Comparison of ENCODE assay signal across 16 cellular contexts in the genomic region with DNA sequence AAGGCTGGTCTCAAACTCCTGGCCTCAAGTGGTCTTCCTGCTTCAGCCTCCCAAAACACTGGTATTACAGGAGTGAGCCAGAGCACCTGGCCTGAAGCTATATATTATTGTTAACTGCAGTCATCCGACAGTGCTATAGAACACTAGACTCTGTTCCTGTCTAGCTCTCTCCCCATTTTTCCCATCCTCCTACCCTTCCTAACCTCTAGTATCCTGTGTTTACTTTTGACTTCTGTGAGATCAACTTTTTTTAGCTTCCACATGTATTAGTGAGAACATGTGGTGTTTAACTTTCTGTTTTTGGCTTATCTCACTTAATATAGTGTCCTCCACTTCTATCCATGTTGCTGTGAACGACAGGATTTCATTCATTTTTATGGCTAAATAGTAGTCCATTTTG. TPM values are rescaled to one million over a fixed set of nuclear protein-coding genes. Genes with fewer than 3 reads are reported as not detected.
DNase-seq lines count a peak whose midpoint lies in the region; ATAC-seq, FAIRE-seq and TF ChIP-seq lines count a peak whose summit lies in the region.
"Had no signal": no experiment of that assay in that cellular context is flagged by ENCODE, and none has a peak within 500 bp of the region (broad histone marks: within the 10 kb centered on the region; RNA-seq: fewer than 3 reads in every experiment).

No MANE protein-coding gene starts in this region.

- H3K4me3 ChIP-seq in GM12878 (0 out of 2 replicates have a peak overlapping the region, but pooled peaks have one; percentile 12), aorta (ENCODE audit: low read length in 2 of 2) (no peak overlapping the region)

- in situ Hi-C loops in GM12878 (cut with MboI), result no loop called here

- intact Hi-C loops in GM12878 (cut with micrococcal nuclease; ENCODE audit: unreplicated experiment), result no loop called here
- intact Hi-C loops in aorta (cut with DNase I), result no loop called here

- no peak overlapping the region for H3K4me3 Mint-ChIP-seq in T-helper 2 cell treated with Interferon-gamma antibody and Interleukin-4, amounts not matched to agents 5 μg/mL and 100 μg/mL, for 36 hours
- H3K4me3 Mint-ChIP-seq in activated naive CD4-positive, alpha-beta T cell treated with anti-CD3 and anti-CD28 coated beads, Interleukin-2, amount 10 ng/mL, durations not matched to agents 7 days and 5 days, result no peak overlapping the region
- H3K4me3 Mint-ChIP-seq: H9 had no signal

- no peak overlapping the region for H2AFZ ChIP-seq in GM12878 (ENCODE audit: control insufficient read depth, low read depth, low read length)

- H3K9me3 Mint-ChIP-seq in T-helper 2 cell treated with Interferon-gamma antibody and Interleukin-4, amounts not matched to agents 5 μg/mL and 100 μg/mL, for 36 hours, result no peaks in the 10 kb centered on the region
- peaks cover 0 to 4% of the 10 kb centered on the region in 2 donors for H3K9me3 Mint-ChIP-seq in activated naive CD4-positive, alpha-beta T cell treated with anti-CD3 and anti-CD28 coated beads, Interleukin-2, amount 50 U/mL, for 72 hours
- no peaks in the 10 kb centered on the region for H3K9me3 Mint-ChIP-seq in activated naive CD4-positive, alpha-beta T cell treated with anti-CD3 and anti-CD28 coated beads, Interleukin-2, amount 10 ng/mL, durations not matched to agents 7 days and 5 days
- H3K9me3 Mint-ChIP-seq: H9 had no signal

- CTCF ChIA-PET in activated naive CD4-positive, alpha-beta T cell treated with anti-CD3 and anti-CD28 coated beads, Interleukin-2, amount 10 ng/mL, durations not matched to agents 7 days and 5 days (lab: Charles Lee), result no interaction called here
- CTCF ChIA-PET in GM12878 (lab: Yijun Ruan, JAX), result interaction anchor here (0.8 to 1.3 kb wide), 6 partner anchors 8 to 117 kb away, joined by 3 to 4 read pairs (median 3); no protein-coding TSS in a partner anchor

- H3K36me3 ChIP-seq in GM12878 (ENCODE audit: control insufficient read depth in 2 of 2, insufficient read depth in 2 of 2, low read length in 1 of 2) (peaks cover 10 to 13% of the 10 kb centered on the region in 2 experiments), aorta (ENCODE audit: control insufficient read depth in 1 of 2, insufficient read depth in 2 of 2, low read length in 1 of 2) (no peaks in the 10 kb centered on the region)

- no peak for DNase-seq in T-helper 2 cell treated with Interferon-gamma antibody and Interleukin-4, amounts not matched to agents 5 μg/mL and 100 μg/mL, for 36 hours (ENCODE audit: low spot score)
- no peak for DNase-seq in T-helper 2 cell
- DNase-seq in activated naive CD4-positive, alpha-beta T cell treated with anti-CD3 and anti-CD28 coated beads, Interleukin-2, amount 50 U/mL, for 72 hours (ENCODE audit: low spot score in 2 of 2), result no peak
- DNase-seq in activated naive CD4-positive, alpha-beta T cell treated with anti-CD3 and anti-CD28 coated beads, Interleukin-2, amount 10 ng/mL, durations not matched to agents 7 days and 5 days, result no peak
- no peak for DNase-seq in GM12878 (ENCODE audit: low read depth, low spot score)
- no peak for DNase-seq in NOMO-1 treated with DMSO at 0.1 percent for 48 hours (lab: John Stamatoyannopoulos, UW; ENCODE audit: unreplicated experiment)
- DNase-seq in GM12892 (ENCODE audit: insufficient read length), result no peak
- no peak for DNase-seq in aorta
- DNase-seq: C1 segment of cervical spinal cord, H9, Karpas-422, NCI-H1105 treated with DMSO at 0.1 percent for 48 hours, NCI-H187, NCI-H446 treated with DMSO at 0.1 percent for 48 hours, NCI-H774 had no signal

- no peak for TF ChIP-seq EP300 in GM12878 (IDR thresholded peaks at IDR 0.05; ENCODE audit: borderline replicate concordance in 1 of 2, control insufficient read depth in 1 of 2, low read depth in 2 of 2, low read length in 2 of 2)

- TF ChIP-seq RAD21 in GM12878 (IDR thresholded peaks at IDR 0.05; ENCODE audit: insufficient read depth, low read depth, low read length), result no peak

- H3K9ac ChIP-seq in GM12878 (ENCODE audit: control insufficient read depth, insufficient read depth, low read length), result no peak overlapping the region

- TF ChIP-seq POLR2A in GM12878 (IDR thresholded peaks at IDR 0.05; ENCODE audit: low read depth, low read length), result no peak
- no peak for TF ChIP-seq POLR2A in GM12892 (IDR thresholded peaks at IDR 0.05; ENCODE audit: low read depth, low read length)

- peak overlapping the region; percentile 71 for H3K27ac Mint-ChIP-seq in T-helper 2 cell treated with Interferon-gamma antibody and Interleukin-4, amounts not matched to agents 5 μg/mL and 100 μg/mL, for 36 hours
- peak overlapping the region; percentile 1 to 75 for H3K27ac Mint-ChIP-seq in activated naive CD4-positive, alpha-beta T cell treated with anti-CD3 and anti-CD28 coated beads, Interleukin-2, amount 50 U/mL, for 72 hours
- H3K27ac Mint-ChIP-seq in activated naive CD4-positive, alpha-beta T cell treated with anti-CD3 and anti-CD28 coated beads, Interleukin-2, amount 10 ng/mL, durations not matched to agents 7 days and 5 days, result no peak overlapping the region

- no peak for TF ChIP-seq CTCF in GM12878 (IDR thresholded peaks at IDR 0.05 in 2 of 3, conservative IDR thresholded peaks at IDR 0.05 in 1 of 3; ENCODE audit: control insufficient read depth in 2 of 3, extremely low read depth in 1 of 3, insufficient read depth in 1 of 3, low read depth in 3 of 3, low read length in 3 of 3)

- FAIRE-seq in GM12878 (lab: Jason Lieb, UNC) (no peak), GM12892 (lab: Jason Lieb, UNC) (no peak)
- FAIRE-seq: GM19239 had no signal

- WGBS in GM12878 (ENCODE audit: insufficient coverage, insufficient replicate concordance, low lambda C conversion rate, missing lambda C conversion rate), result 72% methylated on average over 2 of the region's 2 CpGs
- 85 to 88% methylated on average over 2 of the region's 2 CpGs for WGBS in aorta, 2 donors

- peaks cover 30% of the 10 kb centered on the region for H3K36me3 Mint-ChIP-seq in T-helper 2 cell treated with Interferon-gamma antibody and Interleukin-4, amounts not matched to agents 5 μg/mL and 100 μg/mL, for 36 hours (ENCODE audit: low read depth)
- peaks cover 47 to 58% of the 10 kb centered on the region in 2 donors for H3K36me3 Mint-ChIP-seq in activated naive CD4-positive, alpha-beta T cell treated with anti-CD3 and anti-CD28 coated beads, Interleukin-2, amount 50 U/mL, for 72 hours
- H3K36me3 Mint-ChIP-seq in activated naive CD4-positive, alpha-beta T cell treated with anti-CD3 and anti-CD28 coated beads, Interleukin-2, amount 10 ng/mL, durations not matched to agents 7 days and 5 days, result peaks cover 21% of the 10 kb centered on the region

- no peaks in the 10 kb centered on the region; the same call in 1 of the 3 replicates for H3K9me3 ChIP-seq in GM12878 (replicated peaks; ENCODE audit: control insufficient read depth, insufficient read depth, low read length)
- H3K9me3 ChIP-seq in aorta (ENCODE audit: control insufficient read depth, low read length), result no peaks in the 10 kb centered on the region

- RAD21 ChIA-PET in GM12878 (lab: Charles Lee; ENCODE audit: unreplicated experiment), result interaction anchor here (0.8 to 1.3 kb wide), 4 partner anchors 10 to 29 kb away, joined by 3 to 5 read pairs (median 3); no protein-coding TSS in a partner anchor

- H4K20me1 ChIP-seq in GM12878 (ENCODE audit: control insufficient read depth, insufficient read depth), result no peaks in the 10 kb centered on the region

- no peaks in the 10 kb centered on the region for H3K27me3 Mint-ChIP-seq in T-helper 2 cell treated with Interferon-gamma antibody and Interleukin-4, amounts not matched to agents 5 μg/mL and 100 μg/mL, for 36 hours (ENCODE audit: low read depth)
- H3K27me3 Mint-ChIP-seq in activated naive CD4-positive, alpha-beta T cell treated with anti-CD3 and anti-CD28 coated beads, Interleukin-2, amount 10 ng/mL, durations not matched to agents 7 days and 5 days, result no peaks in the 10 kb centered on the region

- H3K4me1 ChIP-seq in GM12878 (ENCODE audit: control insufficient read depth, insufficient read depth, low read length) (peaks cover 72% of the 10 kb centered on the region), aorta (ENCODE audit: control insufficient read depth in 1 of 2, insufficient read depth in 2 of 2, low read length in 2 of 2) (no peaks in the 10 kb centered on the region)

- peaks cover 96% of the 10 kb centered on the region for H3K79me2 ChIP-seq in GM12878 (ENCODE audit: control insufficient read depth, insufficient read depth, low read length)

- H3K27ac ChIP-seq in GM12878 (ENCODE audit: control insufficient read depth, insufficient read depth) (peak overlapping the region; percentile 48; the same call in 1 of the 2 replicates), aorta (ENCODE audit: low read depth in 1 of 2, low read length in 2 of 2) (no peak overlapping the region)

- SMC1A ChIA-PET in GM12878 (lab: Charles Lee; ENCODE audit: uncharacterized antibody, unreplicated experiment), result interaction anchor here (1.0 to 7.8 kb wide), 6 partner anchors 10 to 117 kb away, joined by 3 to 69 read pairs (median 6); no protein-coding TSS in a partner anchor

- ATAC-seq in activated naive CD4-positive, alpha-beta T cell treated with anti-CD3 and anti-CD28 coated beads, Interleukin-2, amount 50 U/mL, for 72 hours, result no peak
- ATAC-seq in GM12878, result no peak
- ATAC-seq in aorta (ENCODE audit: low FRiP score), result no peak

- peaks cover 36% of the 10 kb centered on the region for H3K4me1 Mint-ChIP-seq in T-helper 2 cell treated with Interferon-gamma antibody and Interleukin-4, amounts not matched to agents 5 μg/mL and 100 μg/mL, for 36 hours (ENCODE audit: low read depth)
- peaks cover 44% of the 10 kb centered on the region for H3K4me1 Mint-ChIP-seq in activated naive CD4-positive, alpha-beta T cell treated with anti-CD3 and anti-CD28 coated beads, Interleukin-2, amount 10 ng/mL, durations not matched to agents 7 days and 5 days

- POLR2A ChIA-PET in GM12878 (lab: Charles Lee), result interaction anchor here (0.6 to 2.1 kb wide), 7 partner anchors 11 to 89 kb away, joined by 3 to 10 read pairs (median 4); no protein-coding TSS in a partner anchor

- no TSS peak for BruUV-seq in GM12878 (replicated peaks; lab: Mats Ljungman, UMichigan)

- H3K4me2 ChIP-seq in GM12878 (ENCODE audit: control insufficient read depth, insufficient read depth), result peak overlapping the region; percentile 38; the same call in 1 of the 2 replicates

- H3K27me3 ChIP-seq in GM12878 (replicated peaks in 1 of 2; ENCODE audit: control insufficient read depth in 2 of 2, insufficient read depth in 2 of 2, low read length in 1 of 2) (no peaks in the 10 kb centered on the region), aorta (ENCODE audit: control insufficient read depth in 1 of 2, insufficient read depth in 2 of 2, low read length in 1 of 2) (no peaks in the 10 kb centered on the region)

RNA-seq across cellular contexts. Expression of a gene that starts 34.7 kb away (rescaled TPM):
- total RNA-seq in activated naive CD4-positive, alpha-beta T cell treated with anti-CD3 and anti-CD28 coated beads, Interleukin-2, amount 50 U/mL, for 72 hours, result 10 to 100 TPM; 54.9 to 97.0 TPM
- 156 and 174 TPM in 2 replicates for total RNA-seq in GM12878 (2013; cell fraction: nucleolus; rRNA removed)
- total RNA-seq in GM12878 (2014; rRNA removed), result 33.3 and 40.3 TPM in 2 replicates
- total RNA-seq in GM12878 (2014; rRNA removed; fragmentation: Illumina TruSeq; extraction: Trizol), result 34.3 and 36.5 TPM in 2 replicates
- total RNA-seq in GM12878 (2021), result 55.2 and 60.1 TPM in 2 replicates
- 27.5 TPM for polyA plus RNA-seq in GM12878 (2011; ENCODE audit: low read depth)
- 66.3 and 70.1 TPM in 2 replicates for polyA plus RNA-seq in GM12878 (2011; rRNA removed)
- polyA plus RNA-seq in GM12878 (2011; cell fraction: cytosol; rRNA removed), result 68.7 and 74.7 TPM in 2 replicates
- 140 and 141 TPM in 2 replicates for polyA plus RNA-seq in GM12878 (2011; cell fraction: nucleus; rRNA removed)
- polyA plus RNA-seq in GM12878 (2012), result 47.2 and 61.2 TPM in 2 replicates
- 18.1 and 33.6 TPM in 2 replicates for polyA plus RNA-seq in GM12878 (2014; fragmentation: Illumina TruSeq; extraction: Trizol)
- polyA plus RNA-seq in GM12878 (2014; fragmentation: Nextera tagmentation; extraction: Ambion mirVana), result 1 to 10 TPM; 3.0 to 4.0 TPM
- 46.1 and 46.3 TPM in 2 replicates for polyA plus RNA-seq in GM12878 (2014; rRNA removed)
- polyA plus RNA-seq in GM12878 (2016; fragmentation: Nextera tagmentation; extraction: Ambion mirVana), result 10 to 100 TPM; 36.4 to 40.9 TPM
- polyA minus RNA-seq in GM12878 (2011; rRNA and poly(A)+ RNA removed), result 147 and 149 TPM in 2 replicates
- 32.7 and 34.7 TPM in 2 replicates for polyA minus RNA-seq in GM12878 (2011; cell fraction: cytosol; rRNA and poly(A)+ RNA removed)
- polyA minus RNA-seq in GM12878 (2011; cell fraction: nucleus; rRNA and poly(A)+ RNA removed), result 56.5 and 77.2 TPM in 2 replicates
- 53.6 TPM for polyA plus RNA-seq in GM12892 (2012; ENCODE audit: missing spikeins)
- 10 to 100 TPM; 18.1 to 32.6 TPM for total RNA-seq in aorta
- 1 to 10 TPM; 3.4 to 5.0 TPM for polyA plus RNA-seq in aorta
